In genomic region chr17:50139950-50140885, GRCh38 we compare ENCODE assay signal across 8 cellular contexts. TPM values are rescaled to one million over a fixed set of nuclear protein-coding genes. Genes with fewer than 3 reads are reported as not detected.
DNase-seq lines count a peak whose midpoint lies in the region; ATAC-seq and TF ChIP-seq lines count a peak whose summit lies in the region.

No MANE protein-coding gene starts in this region.

- H3K27me3 Mint-ChIP-seq in T-helper 1 cell treated with Interleukin-12 subunit alpha and Interleukin-12 subunit beta and Interleukin-4 antibody, amounts not matched to agents 30 μg/mL and 1 μg/mL, for 36 hours (ENCODE audit: low read depth) = no peaks in the 10 kb centered on the region
- H3K27me3 Mint-ChIP-seq in activated naive CD8-positive, alpha-beta T cell treated with anti-CD3 and anti-CD28 coated beads, Interleukin-2, amount 50 U/mL, for 24 hours = no peaks in the 10 kb centered on the region

- in situ Hi-C loops in GM13976 (cut with MboI; ENCODE audit: low sequenced_read_pairs, unreplicated experiment) = no loop called here

- intact Hi-C loops in left ventricle myocardium inferior (cut with micrococcal nuclease) (no loop called here), sigmoid colon (cut with DNase I) (loop anchor here (2.0 kb wide), 1 partner anchor 21 kb away; no protein-coding TSS in a partner anchor)

- H3K36me3 Mint-ChIP-seq in T-helper 1 cell treated with Interleukin-12 subunit alpha and Interleukin-12 subunit beta and Interleukin-4 antibody, amounts not matched to agents 30 μg/mL and 1 μg/mL, for 36 hours (ENCODE audit: low read depth) = peaks cover 81% of the 10 kb centered on the region
- H3K36me3 Mint-ChIP-seq in activated naive CD8-positive, alpha-beta T cell treated with anti-CD3 and anti-CD28 coated beads, Interleukin-2, amount 50 U/mL, for 24 hours (ENCODE audit: low read depth) = peaks cover 70% of the 10 kb centered on the region

- no peak overlapping the region for H3K4me2 ChIP-seq in KMS-11

- H3K79me2 ChIP-seq in KMS-11 (ENCODE audit: insufficient read depth, low read depth) = no peaks in the 10 kb centered on the region; the same call in 1 of the 2 replicates

- peak; percentile 72 for ATAC-seq in activated naive CD8-positive, alpha-beta T cell treated with anti-CD3 and anti-CD28 coated beads, Interleukin-2, amount 50 U/mL, for 24 hours
- ATAC-seq in HG02623 (IDR thresholded peaks at IDR 0.05; ENCODE audit: unreplicated experiment) = no peak

- H3K9me3 ChIP-seq in left ventricle myocardium inferior (replicated peaks) (no peaks in the 10 kb centered on the region), sigmoid colon (no peaks in the 10 kb centered on the region)

- H3K4me3 ChIP-seq in KMS-11 (IDR thresholded peaks at IDR 0.05; ENCODE audit: insufficient read depth, low read depth, low read length) = no peak overlapping the region
- peak overlapping the region; percentile 28 for H3K4me3 ChIP-seq in left ventricle myocardium inferior
- H3K4me3 ChIP-seq in sigmoid colon = no peak overlapping the region

- H3K36me3 ChIP-seq in KMS-11 (ENCODE audit: insufficient read depth) = peaks cover 14% of the 10 kb centered on the region; the same call in 1 of the 2 replicates
- peaks cover 97% of the 10 kb centered on the region for H3K36me3 ChIP-seq in left ventricle myocardium inferior
- peaks cover 36 to 97% (median 65%) of the 10 kb centered on the region in 4 donors for H3K36me3 ChIP-seq in sigmoid colon

- no peaks in the 10 kb centered on the region for H4K20me1 ChIP-seq in KMS-11 (ENCODE audit: insufficient read depth)

- TF ChIP-seq CTCF in 22Rv1 (IDR thresholded peaks at IDR 0.05) = peak; percentile 95
- TF ChIP-seq CTCF in GM13976 (IDR thresholded peaks at IDR 0.05; ENCODE audit: borderline replicate concordance, control extremely low read depth, extremely low read depth, insufficient read depth, missing control alignments) = peak; percentile 94
- TF ChIP-seq CTCF in KMS-11 (conservative IDR thresholded peaks at IDR 0.05; ENCODE audit: low read depth, low read length) = peak; percentile 93
- TF ChIP-seq CTCF in left ventricle myocardium inferior (IDR thresholded peaks at IDR 0.05; ENCODE audit: borderline replicate concordance) = peak; percentile 95
- TF ChIP-seq CTCF in sigmoid colon (IDR thresholded peaks at IDR 0.05) = peak; percentile 89 to 98 (median 97)

- no peak for TF ChIP-seq POLR2A in sigmoid colon (IDR thresholded peaks at IDR 0.05)

- DNase-seq in GM13976 (ENCODE audit: low spot score) = peak; percentile 90
- DNase-seq in activated naive CD8-positive, alpha-beta T cell treated with anti-CD3 and anti-CD28 coated beads, Interleukin-2, amount 50 U/mL, for 24 hours = peak; percentile 86
- peak; percentile 81 for DNase-seq in left ventricle myocardium inferior
- peak; percentile 91 for DNase-seq in sigmoid colon

- 41 to 47% methylated on average over 19 of the region's 19 CpGs for WGBS in sigmoid colon, 2 donors

- H3K9ac ChIP-seq in KMS-11 = no peak overlapping the region

- H3K27me3 ChIP-seq in KMS-11 (ENCODE audit: insufficient read depth, low read depth) (no peaks in the 10 kb centered on the region), left ventricle myocardium inferior (ENCODE audit: low read depth) (no peaks in the 10 kb centered on the region), sigmoid colon (no peaks in the 10 kb centered on the region)

- no peak overlapping the region for H2AFZ ChIP-seq in KMS-11 (ENCODE audit: low read depth)

- H3K27ac ChIP-seq in 22Rv1 (no peak overlapping the region), KMS-11 (no peak overlapping the region), left ventricle myocardium inferior (replicated peaks) (peak overlapping the region; percentile 74), sigmoid colon (peak overlapping the region; percentile 4 to 55 (median 24))

- H3K27ac Mint-ChIP-seq in T-helper 1 cell treated with Interleukin-12 subunit alpha and Interleukin-12 subunit beta and Interleukin-4 antibody, amounts not matched to agents 30 μg/mL and 1 μg/mL, for 36 hours = peak overlapping the region; percentile 90
- H3K27ac Mint-ChIP-seq in activated naive CD8-positive, alpha-beta T cell treated with anti-CD3 and anti-CD28 coated beads, Interleukin-2, amount 50 U/mL, for 24 hours = no peak overlapping the region

- peaks cover 69% of the 10 kb centered on the region for H3K4me1 Mint-ChIP-seq in T-helper 1 cell treated with Interleukin-12 subunit alpha and Interleukin-12 subunit beta and Interleukin-4 antibody, amounts not matched to agents 30 μg/mL and 1 μg/mL, for 36 hours (ENCODE audit: low read depth)
- H3K4me1 Mint-ChIP-seq in activated naive CD8-positive, alpha-beta T cell treated with anti-CD3 and anti-CD28 coated beads, Interleukin-2, amount 50 U/mL, for 24 hours = peaks cover 53% of the 10 kb centered on the region

- H3K4me1 ChIP-seq in KMS-11 (ENCODE audit: low read depth, poor library complexity, severe bottlenecking) (peaks cover 7% of the 10 kb centered on the region), left ventricle myocardium inferior (peaks cover 52% of the 10 kb centered on the region), sigmoid colon (peaks cover 0 to 8% (median 4%) of the 10 kb centered on the region in 4 donors)

- TF ChIP-seq EP300 in sigmoid colon (IDR thresholded peaks at IDR 0.05) = no peak

- no peaks in the 10 kb centered on the region for H3K9me3 Mint-ChIP-seq in T-helper 1 cell treated with Interleukin-12 subunit alpha and Interleukin-12 subunit beta and Interleukin-4 antibody, amounts not matched to agents 30 μg/mL and 1 μg/mL, for 36 hours
- no peaks in the 10 kb centered on the region for H3K9me3 Mint-ChIP-seq in activated naive CD8-positive, alpha-beta T cell treated with anti-CD3 and anti-CD28 coated beads, Interleukin-2, amount 50 U/mL, for 24 hours

- H3K4me3 Mint-ChIP-seq in T-helper 1 cell treated with Interleukin-12 subunit alpha and Interleukin-12 subunit beta and Interleukin-4 antibody, amounts not matched to agents 30 μg/mL and 1 μg/mL, for 36 hours = peak overlapping the region; percentile 86
- H3K4me3 Mint-ChIP-seq in activated naive CD8-positive, alpha-beta T cell treated with anti-CD3 and anti-CD28 coated beads, Interleukin-2, amount 50 U/mL, for 24 hours = peak overlapping the region; percentile 2

RNA-seq across cellular contexts. Expression of gene SAMD14, which starts 10.3 kb away (rescaled TPM):
- 1.6 TPM for total RNA-seq in left ventricle myocardium inferior
- 1 to 10 TPM in 1 of 4 donors, under 1 TPM in 3; 0.16 to 2.5 (median 0.63) TPM for total RNA-seq in sigmoid colon
- 1 to 10 TPM in 2 of 3 donors, under 1 TPM in 1; 0.92 to 1.3 (median 1.2) TPM for polyA plus RNA-seq in sigmoid colon

RNA-seq across cellular contexts. Expression of gene PPP1R9B, which starts 10.3 kb away (rescaled TPM):
- 33.0 TPM for total RNA-seq in left ventricle myocardium inferior
- 10 to 100 TPM; 15.3 to 18.8 (median 16.8) TPM for total RNA-seq in sigmoid colon
- 10 to 100 TPM in 2 of 3 donors, 1 to 10 TPM in 1; 9.0 to 38.7 (median 10.9) TPM for polyA plus RNA-seq in sigmoid colon

RNA-seq across cellular contexts. Expression of gene SGCA, which starts 25.6 kb away (rescaled TPM):
- total RNA-seq in left ventricle myocardium inferior = 137 TPM
- total RNA-seq in sigmoid colon = 10 to 100 TPM; 27.3 to 80.1 (median 56.1) TPM
- polyA plus RNA-seq in sigmoid colon = 1 to 10 TPM; 2.5 to 7.2 (median 4.6) TPM

RNA-seq across cellular contexts. Expression of gene PDK2, which starts 45.1 kb away (rescaled TPM):
- 206 TPM for total RNA-seq in left ventricle myocardium inferior
- 10 to 100 TPM; 40.3 to 82.8 (median 45.7) TPM for total RNA-seq in sigmoid colon
- polyA plus RNA-seq in sigmoid colon = 10 to 100 TPM; 23.1 to 56.5 (median 43.9) TPM

Comparison
In these comparisons a context has a peak if more than half of its experiments do, and no peak if none do; other contexts are left out.
1. H3K27ac ChIP-seq: peak in left ventricle myocardium inferior (single experiment) and sigmoid colon (4 of 4); none in 22Rv1 (single experiment) and KMS-11 (single experiment).
2. Peak in every context shown above with its lines, with median percentiles within 50 percentile points of each other: CTCF ChIP-seq and DNase-seq.